In the genomic region with DNA sequence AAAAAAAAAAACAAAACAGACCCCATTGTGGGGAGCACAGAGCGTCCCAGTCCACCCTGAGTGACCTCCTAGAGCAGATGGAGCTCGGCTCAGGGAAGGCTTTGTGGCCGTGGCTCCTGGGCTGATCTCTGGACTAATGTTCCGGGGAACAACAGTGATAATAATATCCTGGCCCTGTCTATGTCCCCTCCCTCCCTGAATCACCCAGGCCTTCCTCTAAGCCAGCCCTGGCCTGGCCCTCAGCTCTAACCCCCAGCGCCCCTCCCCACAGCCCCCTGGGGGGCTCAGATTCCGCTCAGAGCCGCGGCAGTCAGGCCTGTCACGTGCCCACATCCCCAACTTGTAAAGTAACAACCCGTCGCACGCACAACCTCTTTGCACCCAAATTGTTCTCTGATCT, we compare ENCODE assay signal across 36 cellular contexts.
"Had no signal": no experiment of that assay in that cellular context is flagged by ENCODE, and none has a peak within 500 bp of the region (broad histone marks: within the 10 kb centered on the region; RNA-seq: fewer than 3 reads in every experiment).

No MANE protein-coding gene starts in this region.

- H3K4me3 ChIP-seq: MG63, PC-9 had no signal

- FAIRE-seq: RCC 7860, TTC549 had no signal

- H3K9me3 ChIP-seq: MG63 had no signal

- H3K27ac Mint-ChIP-seq: activated B cell treated with CpG ODN at 0.5 μM for 24 hours; activated CD4-positive, alpha-beta memory T cell treated with anti-CD3 and anti-CD28 coated beads, Interleukin-2, amount 10 ng/mL, durations not matched to agents 7 days and 5 days; activated CD8-positive, alpha-beta memory T cell treated with anti-CD3 and anti-CD28 coated beads, Interleukin-2, amount 10 ng/mL, durations not matched to agents 7 days and 5 days; activated naive CD4-positive, alpha-beta T cell treated with anti-CD3 and anti-CD28 coated beads, Interleukin-2, amount 10 ng/mL, durations not matched to agents 7 days and 5 days; activated naive CD8-positive, alpha-beta T cell; activated naive CD8-positive, alpha-beta T cell treated with anti-CD3 and anti-CD28 coated beads, Interleukin-2, amount 50 U/mL, for 24 hours; T-helper 1 cell treated with Interleukin-12 subunit alpha and Interleukin-12 subunit beta and Interleukin-4 antibody, amounts not matched to agents 30 μg/mL and 1 μg/mL, for 36 hours; T-helper 2 cell treated with Interferon-gamma antibody and Interleukin-4, amounts not matched to agents 5 μg/mL and 100 μg/mL, for 36 hours had no signal

- DNase-seq: activated B cell treated with CpG ODN at 0.5 μM for 24 hours; activated CD4-positive, alpha-beta memory T cell treated with anti-CD3 and anti-CD28 coated beads, Interleukin-2, amount 10 ng/mL, durations not matched to agents 7 days and 5 days; activated CD4-positive, alpha-beta T cell treated with anti-CD3 and anti-CD28 coated beads for 4 hours; activated CD4-positive, CD25-positive, alpha-beta regulatory T cell treated with anti-CD3 and anti-CD28 coated beads, Interleukin-2, amount 50 U/mL, for 72 hours; activated CD8-positive, alpha-beta memory T cell treated with anti-CD3 and anti-CD28 coated beads for 24 hours; activated CD8-positive, alpha-beta memory T cell treated with anti-CD3 and anti-CD28 coated beads, Interleukin-2, amount 10 ng/mL, durations not matched to agents 7 days and 5 days; activated CD8-positive, alpha-beta memory T cell treated with anti-CD3 and anti-CD28 coated beads, Interleukin-2, amount 50 U/mL, for 48 hours; activated effector memory CD4-positive, alpha-beta T cell treated with Interleukin-2 at 50 U/mL for 16 hours; activated naive CD4-positive, alpha-beta T cell treated with anti-CD3 and anti-CD28 coated beads, Interleukin-2, amount 10 ng/mL, durations not matched to agents 7 days and 5 days; activated naive CD8-positive, alpha-beta T cell treated with anti-CD3 and anti-CD28 coated beads, Interleukin-2, amount 50 U/mL, for 24 hours; activated T-cell treated with anti-CD3 and anti-CD28 coated beads, Interleukin-2, amount 50 U/mL, for 48 hours; anterior cingulate cortex; caudate nucleus; cerebellar nuclear complex; Kasumi-1; KG1; MG63; NCI-H1048; NCI-H1436 treated with DMSO at 0.1 percent for 48 hours; NCI-H1694 treated with DMSO at 0.1 percent for 48 hours; NCI-H2029 treated with DMSO at 0.1 percent for 48 hours; NCI-H2107; NCI-H2171 treated with DMSO at 0.1 percent for 48 hours; NCI-H2227 treated with DMSO at 0.1 percent for 48 hours; NCI-H446; NCI-H524; NCI-H69; NK-92 treated with Interleukin-12 subunit alpha and Interleukin-12 subunit beta, amount 100 ng/mL, for 24 hours; PC-9; Right ventricle myocardium superior had no signal

- H3K4me3 Mint-ChIP-seq: activated B cell treated with CpG ODN at 0.5 μM for 24 hours; activated CD4-positive, alpha-beta memory T cell treated with anti-CD3 and anti-CD28 coated beads, Interleukin-2, amount 10 ng/mL, durations not matched to agents 7 days and 5 days; activated CD8-positive, alpha-beta memory T cell treated with anti-CD3 and anti-CD28 coated beads, Interleukin-2, amount 10 ng/mL, durations not matched to agents 7 days and 5 days; activated naive CD4-positive, alpha-beta T cell treated with anti-CD3 and anti-CD28 coated beads, Interleukin-2, amount 10 ng/mL, durations not matched to agents 7 days and 5 days; activated naive CD8-positive, alpha-beta T cell; activated naive CD8-positive, alpha-beta T cell treated with anti-CD3 and anti-CD28 coated beads, Interleukin-2, amount 50 U/mL, for 24 hours; brain; T-helper 1 cell treated with Interleukin-12 subunit alpha and Interleukin-12 subunit beta and Interleukin-4 antibody, amounts not matched to agents 30 μg/mL and 1 μg/mL, for 36 hours; T-helper 2 cell treated with Interferon-gamma antibody and Interleukin-4, amounts not matched to agents 5 μg/mL and 100 μg/mL, for 36 hours had no signal

- H3K36me3 ChIP-seq: MG63 had no signal

- H3K4me2 ChIP-seq: PC-9 had no signal

- H3K36me3 Mint-ChIP-seq: activated CD8-positive, alpha-beta memory T cell treated with anti-CD3 and anti-CD28 coated beads, Interleukin-2, amount 10 ng/mL, durations not matched to agents 7 days and 5 days; activated naive CD4-positive, alpha-beta T cell treated with anti-CD3 and anti-CD28 coated beads, Interleukin-2, amount 10 ng/mL, durations not matched to agents 7 days and 5 days; activated naive CD8-positive, alpha-beta T cell; brain had no signal

- H3K9me3 Mint-ChIP-seq: activated B cell treated with CpG ODN at 0.5 μM for 24 hours; activated CD4-positive, alpha-beta memory T cell treated with anti-CD3 and anti-CD28 coated beads, Interleukin-2, amount 10 ng/mL, durations not matched to agents 7 days and 5 days; activated naive CD4-positive, alpha-beta T cell treated with anti-CD3 and anti-CD28 coated beads, Interleukin-2, amount 10 ng/mL, durations not matched to agents 7 days and 5 days; activated naive CD8-positive, alpha-beta T cell treated with anti-CD3 and anti-CD28 coated beads, Interleukin-2, amount 50 U/mL, for 24 hours; T-helper 1 cell treated with Interleukin-12 subunit alpha and Interleukin-12 subunit beta and Interleukin-4 antibody, amounts not matched to agents 30 μg/mL and 1 μg/mL, for 36 hours; T-helper 2 cell treated with Interferon-gamma antibody and Interleukin-4, amounts not matched to agents 5 μg/mL and 100 μg/mL, for 36 hours had no signal

- H3K27ac ChIP-seq: PC-9 had no signal
